ENCODE assay signal across 8 cellular contexts in the genomic region with DNA sequence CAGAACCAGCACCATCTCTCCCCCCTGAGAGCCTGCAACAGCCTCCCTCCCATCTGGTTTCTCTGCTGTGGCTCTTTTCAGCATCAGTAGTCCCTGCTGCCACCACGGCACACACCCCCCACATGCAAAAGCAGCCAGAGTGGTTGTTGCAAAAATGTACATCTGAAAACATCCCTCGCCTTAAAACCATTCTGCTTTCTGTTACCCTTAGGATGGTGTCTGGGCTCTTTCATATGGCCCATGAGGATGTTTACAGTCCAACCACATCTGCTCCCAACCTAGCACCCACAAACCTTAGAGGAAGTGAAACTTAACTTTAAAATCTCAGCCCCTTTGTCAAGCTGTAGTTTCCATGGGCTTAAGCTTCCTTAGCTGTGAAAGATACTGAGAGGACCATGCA.
DNase-seq lines count a peak whose midpoint lies in the region; ATAC-seq, FAIRE-seq and TF ChIP-seq lines count a peak whose summit lies in the region.

No MANE protein-coding gene starts in this region.

- peaks cover 17 to 41% (median 34%) of the 10 kb centered on the region in 11 experiments; a peak in 20 of 22 replicates for H4K20me1 ChIP-seq in BLaER1 treated with 17β-estradiol and CSF1 and Interleukin-3, amounts not matched to agents 10 nM and 100 nM

- H3K27me3 ChIP-seq in BLaER1 treated with 17β-estradiol and CSF1 and Interleukin-3, amounts not matched to agents 10 nM and 100 nM, result no peaks in the 10 kb centered on the region

- no peak for TF ChIP-seq CTCF in WI38 (IDR thresholded peaks at IDR 0.05; ENCODE audit: low read depth, low read length)

- H3K36me3 ChIP-seq in BLaER1 treated with 17β-estradiol and CSF1 and Interleukin-3, amounts not matched to agents 10 nM and 100 nM, result peaks cover 0 to 14% (median 0%) of the 10 kb centered on the region in 11 experiments; a peak in 7 of 22 replicates

- peak overlapping the region; percentile 92 to 100 (median 98) for H3K4me2 ChIP-seq in BLaER1 treated with 17β-estradiol and CSF1 and Interleukin-3, amounts not matched to agents 10 nM and 100 nM

- H3K4me1 ChIP-seq in BLaER1 treated with 17β-estradiol and CSF1 and Interleukin-3, amounts not matched to agents 10 nM and 100 nM, result peaks cover 50 to 67% (median 64%) of the 10 kb centered on the region in 10 experiments

- peak overlapping the region; percentile 80 to 98 (median 96) for H3K4me3 ChIP-seq in BLaER1 treated with 17β-estradiol and CSF1 and Interleukin-3, amounts not matched to agents 10 nM and 100 nM
- H3K4me3 ChIP-seq in WI38 (ENCODE audit: low read depth, low read length) (peak overlapping the region; percentile 95), iPS-18c (ENCODE audit: insufficient read depth, low read depth, low read length) (peak overlapping the region; percentile 94; the same call in 1 of the 2 replicates)

- peak; percentile 71 for DNase-seq in GM19238 (ENCODE audit: insufficient read length, low spot score)
- DNase-seq in substantia nigra (lab: John Stamatoyannopoulos, UW), result no peak
- no peak for DNase-seq in RCC 7860 (ENCODE audit: low spot score)
- no peak for DNase-seq in stimulated activated CD4-positive, alpha-beta T cell treated with anti-CD3 and anti-CD28 coated beads, Interleukin-12 subunit alpha, Interleukin-12 subunit beta, amount 100 ng/mL, for 4 hours

- ATAC-seq in HG03159 (IDR thresholded peaks at IDR 0.05; ENCODE audit: unreplicated experiment), result peak; percentile 83

- H3K9me3 ChIP-seq in BLaER1 treated with 17β-estradiol and CSF1 and Interleukin-3, amounts not matched to agents 10 nM and 100 nM (replicated peaks in 1 of 11), result no peaks in the 10 kb centered on the region
- H3K9me3 ChIP-seq in iPS-18c (ENCODE audit: control insufficient read depth, insufficient read depth, low read length), result no peaks in the 10 kb centered on the region

- FAIRE-seq in RCC 7860 (lab: Jason Lieb, UNC), result no peak

- H3K9ac ChIP-seq in BLaER1 treated with 17β-estradiol and CSF1 and Interleukin-3, amounts not matched to agents 10 nM and 100 nM, result peak overlapping the region; percentile 87 to 97 (median 92); a peak in 20 of 22 replicates

- H3K27ac ChIP-seq in BLaER1 treated with 17β-estradiol and CSF1 and Interleukin-3, amounts not matched to agents 10 nM and 100 nM, result peak overlapping the region in 10 of 11 experiments; percentile 84 to 96 (median 88); a peak in 21 of 22 replicates
- H3K27ac ChIP-seq in substantia nigra (ENCODE audit: low read depth, low read length, poor library complexity, severe bottlenecking), result peak overlapping the region; percentile 73
